In the genomic region with DNA sequence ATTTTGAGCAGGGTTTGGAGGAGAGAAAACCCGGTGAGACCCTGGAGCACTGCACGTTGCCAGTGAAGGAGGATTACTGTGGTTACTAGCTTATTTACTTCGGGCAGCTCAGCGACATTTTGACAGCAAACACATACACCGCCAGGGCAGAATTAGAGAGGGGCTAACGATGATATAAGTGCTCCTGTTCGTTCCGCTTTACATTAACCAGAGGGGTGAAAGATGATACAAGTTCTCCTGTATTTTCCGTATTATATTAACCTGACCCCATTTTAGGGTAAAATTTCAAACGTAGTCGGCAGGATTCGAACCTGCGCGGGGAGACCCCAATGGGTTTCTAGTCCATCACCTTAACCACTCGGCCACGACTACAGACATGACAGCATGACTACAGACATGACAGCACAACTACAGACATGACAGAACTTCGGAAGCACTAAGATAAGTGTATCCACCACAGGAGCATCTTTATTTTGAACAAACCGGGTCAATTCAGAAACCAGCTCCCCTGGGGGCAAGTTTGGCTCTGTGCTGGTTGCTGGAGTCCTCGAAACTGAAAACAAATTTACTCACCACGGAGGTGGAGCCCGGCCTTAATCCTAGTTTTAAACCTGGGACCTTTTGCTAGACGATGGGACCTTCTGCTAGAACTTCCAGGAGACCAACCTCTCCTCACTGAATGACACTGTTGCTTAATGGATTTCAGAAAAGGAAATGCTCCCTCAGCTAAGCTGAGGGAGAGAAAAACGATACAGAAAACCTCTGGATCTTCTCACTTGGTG, we compare ENCODE assay signal across 1 cellular context.
TF ChIP-seq lines count a peak whose summit lies in the region.

No MANE protein-coding gene starts in this region.

TF ChIP-seq in HepG2, 621 proteins besides CTCF, POLR2A, EP300 and RAD21 (continued from another document and continues in another):
- TF ChIP-seq, protein P1, sequence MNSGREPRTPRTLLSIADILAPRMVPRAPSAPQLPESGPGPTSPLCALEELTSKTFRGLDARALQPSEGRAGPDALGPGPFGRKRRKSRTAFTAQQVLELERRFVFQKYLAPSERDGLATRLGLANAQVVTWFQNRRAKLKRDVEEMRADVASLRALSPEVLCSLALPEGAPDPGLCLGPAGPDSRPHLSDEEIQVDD (CRISPR knock-in tag; IDR thresholded peaks at IDR 0.05; ENCODE audit: borderline replicate concordance) = no peak
- no peak for TF ChIP-seq XBP1 (CRISPR knock-in tag; IDR thresholded peaks at IDR 0.05)
- no peak for TF ChIP-seq CHD4 (IDR thresholded peaks at IDR 0.05; ENCODE audit: borderline replicate concordance, low read length)
- TF ChIP-seq HOXA3 (CRISPR knock-in tag; IDR thresholded peaks at IDR 0.05) = peak; percentile 89
- TF ChIP-seq KDM6A (CRISPR knock-in tag; IDR thresholded peaks at IDR 0.05; ENCODE audit: low read depth) = no peak
- TF ChIP-seq ADNP (CRISPR knock-in tag; IDR thresholded peaks at IDR 0.05) = peak; percentile 80; the same call in 1 of the 2 replicates
- TF ChIP-seq, protein P2, sequence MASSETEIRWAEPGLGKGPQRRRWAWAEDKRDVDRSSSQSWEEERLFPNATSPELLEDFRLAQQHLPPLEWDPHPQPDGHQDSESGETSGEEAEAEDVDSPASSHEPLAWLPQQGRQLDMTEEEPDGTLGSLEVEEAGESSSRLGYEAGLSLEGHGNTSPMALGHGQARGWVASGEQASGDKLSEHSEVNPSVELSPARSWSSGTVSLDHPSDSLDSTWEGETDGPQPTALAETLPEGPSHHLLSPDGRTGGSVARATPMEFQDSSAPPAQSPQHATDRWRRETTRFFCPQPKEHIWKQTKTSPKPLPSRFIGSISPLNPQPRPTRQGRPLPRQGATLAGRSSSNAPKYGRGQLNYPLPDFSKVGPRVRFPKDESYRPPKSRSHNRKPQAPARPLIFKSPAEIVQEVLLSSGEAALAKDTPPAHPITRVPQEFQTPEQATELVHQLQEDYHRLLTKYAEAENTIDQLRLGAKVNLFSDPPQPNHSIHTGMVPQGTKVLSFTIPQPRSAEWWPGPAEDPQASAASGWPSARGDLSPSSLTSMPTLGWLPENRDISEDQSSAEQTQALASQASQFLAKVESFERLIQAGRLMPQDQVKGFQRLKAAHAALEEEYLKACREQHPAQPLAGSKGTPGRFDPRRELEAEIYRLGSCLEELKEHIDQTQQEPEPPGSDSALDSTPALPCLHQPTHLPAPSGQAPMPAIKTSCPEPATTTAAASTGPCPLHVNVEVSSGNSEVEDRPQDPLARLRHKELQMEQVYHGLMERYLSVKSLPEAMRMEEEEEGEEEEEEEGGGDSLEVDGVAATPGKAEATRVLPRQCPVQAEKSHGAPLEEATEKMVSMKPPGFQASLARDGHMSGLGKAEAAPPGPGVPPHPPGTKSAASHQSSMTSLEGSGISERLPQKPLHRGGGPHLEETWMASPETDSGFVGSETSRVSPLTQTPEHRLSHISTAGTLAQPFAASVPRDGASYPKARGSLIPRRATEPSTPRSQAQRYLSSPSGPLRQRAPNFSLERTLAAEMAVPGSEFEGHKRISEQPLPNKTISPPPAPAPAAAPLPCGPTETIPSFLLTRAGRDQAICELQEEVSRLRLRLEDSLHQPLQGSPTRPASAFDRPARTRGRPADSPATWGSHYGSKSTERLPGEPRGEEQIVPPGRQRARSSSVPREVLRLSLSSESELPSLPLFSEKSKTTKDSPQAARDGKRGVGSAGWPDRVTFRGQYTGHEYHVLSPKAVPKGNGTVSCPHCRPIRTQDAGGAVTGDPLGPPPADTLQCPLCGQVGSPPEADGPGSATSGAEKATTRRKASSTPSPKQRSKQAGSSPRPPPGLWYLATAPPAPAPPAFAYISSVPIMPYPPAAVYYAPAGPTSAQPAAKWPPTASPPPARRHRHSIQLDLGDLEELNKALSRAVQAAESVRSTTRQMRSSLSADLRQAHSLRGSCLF (CRISPR knock-in tag; IDR thresholded peaks at IDR 0.05; ENCODE audit: borderline replicate concordance) = 0 out of 2 replicates have a peak, but pooled peaks have one; percentile 28
- peak; percentile 76; the same call in 1 of the 2 replicates for TF ChIP-seq CREM (IDR thresholded peaks at IDR 0.05)
- TF ChIP-seq CREM (CRISPR knock-in tag; IDR thresholded peaks at IDR 0.05) = no peak
- TF ChIP-seq ZNF317 (CRISPR knock-in tag; IDR thresholded peaks at IDR 0.05) = peak; percentile 87
- TF ChIP-seq NFYC (CRISPR knock-in tag; IDR thresholded peaks at IDR 0.05) = 0 out of 2 replicates have a peak, but pooled peaks have one; percentile 10
- TF ChIP-seq SIX1 (CRISPR knock-in tag; IDR thresholded peaks at IDR 0.05; ENCODE audit: borderline replicate concordance) = 0 out of 2 replicates have a peak, but pooled peaks have one; percentile 55
- TF ChIP-seq NFYB (CRISPR knock-in tag; IDR thresholded peaks at IDR 0.05) = 0 out of 2 replicates have a peak, but pooled peaks have one; percentile 10
- peak; percentile 84 for TF ChIP-seq SMAD3 (CRISPR knock-in tag; IDR thresholded peaks at IDR 0.05)
- TF ChIP-seq, protein P3, sequence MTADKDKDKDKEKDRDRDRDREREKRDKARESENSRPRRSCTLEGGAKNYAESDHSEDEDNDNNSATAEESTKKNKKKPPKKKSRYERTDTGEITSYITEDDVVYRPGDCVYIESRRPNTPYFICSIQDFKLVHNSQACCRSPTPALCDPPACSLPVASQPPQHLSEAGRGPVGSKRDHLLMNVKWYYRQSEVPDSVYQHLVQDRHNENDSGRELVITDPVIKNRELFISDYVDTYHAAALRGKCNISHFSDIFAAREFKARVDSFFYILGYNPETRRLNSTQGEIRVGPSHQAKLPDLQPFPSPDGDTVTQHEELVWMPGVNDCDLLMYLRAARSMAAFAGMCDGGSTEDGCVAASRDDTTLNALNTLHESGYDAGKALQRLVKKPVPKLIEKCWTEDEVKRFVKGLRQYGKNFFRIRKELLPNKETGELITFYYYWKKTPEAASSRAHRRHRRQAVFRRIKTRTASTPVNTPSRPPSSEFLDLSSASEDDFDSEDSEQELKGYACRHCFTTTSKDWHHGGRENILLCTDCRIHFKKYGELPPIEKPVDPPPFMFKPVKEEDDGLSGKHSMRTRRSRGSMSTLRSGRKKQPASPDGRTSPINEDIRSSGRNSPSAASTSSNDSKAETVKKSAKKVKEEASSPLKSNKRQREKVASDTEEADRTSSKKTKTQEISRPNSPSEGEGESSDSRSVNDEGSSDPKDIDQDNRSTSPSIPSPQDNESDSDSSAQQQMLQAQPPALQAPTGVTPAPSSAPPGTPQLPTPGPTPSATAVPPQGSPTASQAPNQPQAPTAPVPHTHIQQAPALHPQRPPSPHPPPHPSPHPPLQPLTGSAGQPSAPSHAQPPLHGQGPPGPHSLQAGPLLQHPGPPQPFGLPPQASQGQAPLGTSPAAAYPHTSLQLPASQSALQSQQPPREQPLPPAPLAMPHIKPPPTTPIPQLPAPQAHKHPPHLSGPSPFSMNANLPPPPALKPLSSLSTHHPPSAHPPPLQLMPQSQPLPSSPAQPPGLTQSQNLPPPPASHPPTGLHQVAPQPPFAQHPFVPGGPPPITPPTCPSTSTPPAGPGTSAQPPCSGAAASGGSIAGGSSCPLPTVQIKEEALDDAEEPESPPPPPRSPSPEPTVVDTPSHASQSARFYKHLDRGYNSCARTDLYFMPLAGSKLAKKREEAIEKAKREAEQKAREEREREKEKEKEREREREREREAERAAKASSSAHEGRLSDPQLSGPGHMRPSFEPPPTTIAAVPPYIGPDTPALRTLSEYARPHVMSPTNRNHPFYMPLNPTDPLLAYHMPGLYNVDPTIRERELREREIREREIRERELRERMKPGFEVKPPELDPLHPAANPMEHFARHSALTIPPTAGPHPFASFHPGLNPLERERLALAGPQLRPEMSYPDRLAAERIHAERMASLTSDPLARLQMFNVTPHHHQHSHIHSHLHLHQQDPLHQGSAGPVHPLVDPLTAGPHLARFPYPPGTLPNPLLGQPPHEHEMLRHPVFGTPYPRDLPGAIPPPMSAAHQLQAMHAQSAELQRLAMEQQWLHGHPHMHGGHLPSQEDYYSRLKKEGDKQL (CRISPR knock-in tag; IDR thresholded peaks at IDR 0.05; ENCODE audit: low read depth) = 0 out of 2 replicates have a peak, but pooled peaks have one; percentile 20
- TF ChIP-seq ARNT (IDR thresholded peaks at IDR 0.05) = no peak
- no peak for TF ChIP-seq ZNF788 (CRISPR knock-in tag; IDR thresholded peaks at IDR 0.05; ENCODE audit: borderline replicate concordance)
- 0 out of 2 replicates have a peak, but pooled peaks have one; percentile 36 for TF ChIP-seq NCOR1 (IDR thresholded peaks at IDR 0.05; ENCODE audit: borderline replicate concordance, low read length)
- 0 out of 2 replicates have a peak, but pooled peaks have one; percentile 23 for TF ChIP-seq ZNF556 (CRISPR knock-in tag; IDR thresholded peaks at IDR 0.05; ENCODE audit: borderline replicate concordance)
- TF ChIP-seq SRF (IDR thresholded peaks at IDR 0.05; ENCODE audit: low read depth, low read length) = 0 out of 2 replicates have a peak, but pooled peaks have one; percentile 36
- peak; percentile 33; the same call in 1 of the 2 replicates for TF ChIP-seq GATAD1 (CRISPR knock-in tag; IDR thresholded peaks at IDR 0.05)
- TF ChIP-seq, protein P4, sequence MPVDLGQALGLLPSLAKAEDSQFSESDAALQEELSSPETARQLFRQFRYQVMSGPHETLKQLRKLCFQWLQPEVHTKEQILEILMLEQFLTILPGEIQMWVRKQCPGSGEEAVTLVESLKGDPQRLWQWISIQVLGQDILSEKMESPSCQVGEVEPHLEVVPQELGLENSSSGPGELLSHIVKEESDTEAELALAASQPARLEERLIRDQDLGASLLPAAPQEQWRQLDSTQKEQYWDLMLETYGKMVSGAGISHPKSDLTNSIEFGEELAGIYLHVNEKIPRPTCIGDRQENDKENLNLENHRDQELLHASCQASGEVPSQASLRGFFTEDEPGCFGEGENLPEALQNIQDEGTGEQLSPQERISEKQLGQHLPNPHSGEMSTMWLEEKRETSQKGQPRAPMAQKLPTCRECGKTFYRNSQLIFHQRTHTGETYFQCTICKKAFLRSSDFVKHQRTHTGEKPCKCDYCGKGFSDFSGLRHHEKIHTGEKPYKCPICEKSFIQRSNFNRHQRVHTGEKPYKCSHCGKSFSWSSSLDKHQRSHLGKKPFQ (CRISPR knock-in tag; IDR thresholded peaks at IDR 0.05; ENCODE audit: insufficient replicate concordance) = peak; percentile 9
- TF ChIP-seq, protein P5, sequence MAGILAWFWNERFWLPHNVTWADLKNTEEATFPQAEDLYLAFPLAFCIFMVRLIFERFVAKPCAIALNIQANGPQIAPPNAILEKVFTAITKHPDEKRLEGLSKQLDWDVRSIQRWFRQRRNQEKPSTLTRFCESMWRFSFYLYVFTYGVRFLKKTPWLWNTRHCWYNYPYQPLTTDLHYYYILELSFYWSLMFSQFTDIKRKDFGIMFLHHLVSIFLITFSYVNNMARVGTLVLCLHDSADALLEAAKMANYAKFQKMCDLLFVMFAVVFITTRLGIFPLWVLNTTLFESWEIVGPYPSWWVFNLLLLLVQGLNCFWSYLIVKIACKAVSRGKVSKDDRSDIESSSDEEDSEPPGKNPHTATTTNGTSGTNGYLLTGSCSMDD (CRISPR knock-in tag; IDR thresholded peaks at IDR 0.05) = no peak
- TF ChIP-seq ASH2L (IDR thresholded peaks at IDR 0.05; ENCODE audit: insufficient read length, low read depth, low read length) = peak; percentile 49
- peak; percentile 66; the same call in 1 of the 2 replicates for TF ChIP-seq ATF1 (CRISPR knock-in tag; IDR thresholded peaks at IDR 0.05)
- TF ChIP-seq ZBTB20 (CRISPR knock-in tag; IDR thresholded peaks at IDR 0.05; ENCODE audit: borderline replicate concordance, low read depth) = no peak
- no peak for TF ChIP-seq ZFP82 (CRISPR knock-in tag; IDR thresholded peaks at IDR 0.05; ENCODE audit: borderline replicate concordance)
- peak; percentile 80; the same call in 1 of the 2 replicates for TF ChIP-seq DNMT3B (CRISPR knock-in tag; conservative IDR thresholded peaks at IDR 0.05)
- peak; percentile 56; the same call in 1 of the 2 replicates for TF ChIP-seq FOXJ3 (CRISPR knock-in tag; IDR thresholded peaks at IDR 0.05; ENCODE audit: borderline replicate concordance)
- TF ChIP-seq SNAPC2 (CRISPR knock-in tag; IDR thresholded peaks at IDR 0.05) = 0 out of 2 replicates have a peak, but pooled peaks have one; percentile 66
- 0 out of 2 replicates have a peak, but pooled peaks have one; percentile 13 for TF ChIP-seq HNF4A (CRISPR knock-in tag; IDR thresholded peaks at IDR 0.05)
- TF ChIP-seq ZNF850 (CRISPR knock-in tag; conservative IDR thresholded peaks at IDR 0.05) = no peak
- TF ChIP-seq NCOA2 (CRISPR knock-in tag; IDR thresholded peaks at IDR 0.05) = no peak
- TF ChIP-seq ZNF205 (CRISPR knock-in tag; IDR thresholded peaks at IDR 0.05) = 0 out of 2 replicates have a peak, but pooled peaks have one; percentile 46
- no peak for TF ChIP-seq CCDC6 (CRISPR knock-in tag; IDR thresholded peaks at IDR 0.05)
- no peak for TF ChIP-seq MAZ (IDR thresholded peaks at IDR 0.05; ENCODE audit: borderline replicate concordance, low read depth, low read length)
- TF ChIP-seq MAZ (CRISPR knock-in tag; IDR thresholded peaks at IDR 0.05; ENCODE audit: low read depth) = 0 out of 2 replicates have a peak, but pooled peaks have one; percentile 38
- TF ChIP-seq, protein P6, sequence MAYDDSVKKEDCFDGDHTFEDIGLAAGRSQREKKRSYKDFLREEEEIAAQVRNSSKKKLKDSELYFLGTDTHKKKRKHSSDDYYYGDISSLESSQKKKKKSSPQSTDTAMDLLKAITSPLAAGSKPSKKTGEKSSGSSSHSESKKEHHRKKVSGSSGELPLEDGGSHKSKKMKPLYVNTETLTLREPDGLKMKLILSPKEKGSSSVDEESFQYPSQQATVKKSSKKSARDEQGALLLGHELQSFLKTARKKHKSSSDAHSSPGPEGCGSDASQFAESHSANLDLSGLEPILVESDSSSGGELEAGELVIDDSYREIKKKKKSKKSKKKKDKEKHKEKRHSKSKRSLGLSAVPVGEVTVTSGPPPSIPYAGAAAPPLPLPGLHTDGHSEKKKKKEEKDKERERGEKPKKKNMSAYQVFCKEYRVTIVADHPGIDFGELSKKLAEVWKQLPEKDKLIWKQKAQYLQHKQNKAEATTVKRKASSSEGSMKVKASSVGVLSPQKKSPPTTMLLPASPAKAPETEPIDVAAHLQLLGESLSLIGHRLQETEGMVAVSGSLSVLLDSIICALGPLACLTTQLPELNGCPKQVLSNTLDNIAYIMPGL (CRISPR knock-in tag; IDR thresholded peaks at IDR 0.05; ENCODE audit: borderline replicate concordance in 1 of 2, low read depth in 1 of 2) = peak; percentile 94
- TF ChIP-seq ZNF292 (CRISPR knock-in tag; IDR thresholded peaks at IDR 0.05; ENCODE audit: borderline replicate concordance, low read depth) = no peak
- TF ChIP-seq FOXP1 (IDR thresholded peaks at IDR 0.05) = no peak
- peak; percentile 47; the same call in 1 of the 2 replicates for TF ChIP-seq FOXP1 (CRISPR knock-in tag; IDR thresholded peaks at IDR 0.05)
- peak; percentile 67; the same call in 1 of the 2 replicates for TF ChIP-seq MED13 (CRISPR knock-in tag; IDR thresholded peaks at IDR 0.05)
- TF ChIP-seq FOSL1 (CRISPR knock-in tag; IDR thresholded peaks at IDR 0.05; ENCODE audit: borderline replicate concordance) = no peak
- TF ChIP-seq, protein P7, sequence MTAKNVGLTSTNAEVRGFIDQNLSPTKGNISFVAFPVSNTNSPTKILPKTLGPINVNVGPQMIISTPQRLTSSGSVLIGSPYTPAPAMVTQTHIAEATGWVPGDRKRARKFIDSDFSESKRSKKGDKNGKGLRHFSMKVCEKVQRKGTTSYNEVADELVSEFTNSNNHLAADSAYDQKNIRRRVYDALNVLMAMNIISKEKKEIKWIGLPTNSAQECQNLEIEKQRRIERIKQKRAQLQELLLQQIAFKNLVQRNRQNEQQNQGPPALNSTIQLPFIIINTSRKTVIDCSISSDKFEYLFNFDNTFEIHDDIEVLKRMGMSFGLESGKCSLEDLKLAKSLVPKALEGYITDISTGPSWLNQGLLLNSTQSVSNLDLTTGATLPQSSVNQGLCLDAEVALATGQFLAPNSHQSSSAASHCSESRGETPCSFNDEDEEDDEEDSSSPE (CRISPR knock-in tag; IDR thresholded peaks at IDR 0.05) = no peak
- no peak for TF ChIP-seq HNRNPL (IDR thresholded peaks at IDR 0.05; ENCODE audit: low read depth, low read length)
- no peak for TF ChIP-seq CEBPB (IDR thresholded peaks at IDR 0.05; ENCODE audit: borderline replicate concordance, low read depth, low read length)
- TF ChIP-seq SALL2 (CRISPR knock-in tag; IDR thresholded peaks at IDR 0.05) = peak; percentile 75; the same call in 1 of the 2 replicates
